In the genomic region with DNA sequence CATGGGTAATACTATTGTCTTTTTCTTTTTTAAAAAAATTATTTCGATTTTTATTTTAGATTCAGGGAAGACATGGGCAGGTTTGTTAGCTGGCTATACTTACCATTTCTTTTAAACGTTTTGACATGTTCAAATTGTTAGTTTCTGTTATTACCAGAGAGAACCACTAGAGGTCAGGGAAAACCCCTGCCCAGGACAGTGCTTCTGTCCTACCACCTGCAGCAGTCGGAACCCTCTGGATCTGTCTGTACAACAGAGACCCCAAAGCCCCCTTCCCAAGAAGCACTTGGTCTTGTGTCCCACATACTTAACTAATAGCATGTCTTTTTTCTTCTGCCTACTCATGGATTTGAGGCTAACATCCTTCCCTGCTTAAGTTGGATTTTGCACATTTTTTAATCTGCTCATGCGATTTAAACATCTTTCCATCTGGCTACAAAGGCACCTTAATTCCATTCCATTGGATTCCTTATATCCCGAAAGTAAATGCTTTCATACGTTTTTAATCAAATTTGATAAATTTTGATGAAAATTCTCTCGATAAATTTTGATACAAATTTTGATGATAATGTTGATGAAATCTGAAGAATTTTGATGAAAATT, we compare ENCODE assay signal across 9 cellular contexts. TPM values are rescaled to one million over a fixed set of nuclear protein-coding genes. Genes with fewer than 3 reads are reported as not detected.
DNase-seq lines count a peak whose midpoint lies in the region; ATAC-seq and TF ChIP-seq lines count a peak whose summit lies in the region.
"Had no signal": no experiment of that assay in that cellular context is flagged by ENCODE, and none has a peak within 500 bp of the region (broad histone marks: within the 10 kb centered on the region; RNA-seq: fewer than 3 reads in every experiment).

No MANE protein-coding gene starts in this region.

- no peaks in the 10 kb centered on the region for H3K36me3 ChIP-seq in OCI-LY7 (ENCODE audit: insufficient read depth, low read length)

- no peak overlapping the region for H3K27ac Mint-ChIP-seq in chondrocyte (ENCODE audit: unreplicated experiment)
- H3K27ac Mint-ChIP-seq: dendritic cell treated with granulocyte-macrophage colony-stimulating factor and Interleukin-4, amounts not matched to agents 40 ng/mL and 50 ng/mL, for 4 days had no signal

- no peaks in the 10 kb centered on the region for H3K9me3 ChIP-seq in OCI-LY7 (ENCODE audit: low read length)

- TF ChIP-seq CTCF in OCI-LY7 (conservative IDR thresholded peaks at IDR 0.05; ENCODE audit: low read length): peak; percentile 76
- peak; percentile 87 for TF ChIP-seq CTCF in chondrocyte (IDR thresholded peaks at IDR 0.05)

- H3K4me1 ChIP-seq in OCI-LY7 (ENCODE audit: insufficient read depth, low read length, poor library complexity, severe bottlenecking): no peaks in the 10 kb centered on the region

- H3K9me3 Mint-ChIP-seq in chondrocyte (ENCODE audit: low read depth): no peaks in the 10 kb centered on the region
- H3K9me3 Mint-ChIP-seq: dendritic cell treated with granulocyte-macrophage colony-stimulating factor and Interleukin-4, amounts not matched to agents 40 ng/mL and 50 ng/mL, for 4 days had no signal

- no peaks in the 10 kb centered on the region for H3K79me2 ChIP-seq in OCI-LY7 (ENCODE audit: insufficient read depth, low read depth, low read length)

- H3K27ac ChIP-seq in OCI-LY7 (ENCODE audit: low read depth, low read length, poor library complexity, severe bottlenecking): no peak overlapping the region

- peak; percentile 96 for ATAC-seq in GM21423 (IDR thresholded peaks at IDR 0.05; ENCODE audit: unreplicated experiment)
- peak; percentile 95 for ATAC-seq in HG03520 (IDR thresholded peaks at IDR 0.05; ENCODE audit: unreplicated experiment)

- no peak overlapping the region for H3K4me3 ChIP-seq in OCI-LY7 (ENCODE audit: low read depth, low read length, poor library complexity, severe bottlenecking)

- no peak overlapping the region for H2AFZ ChIP-seq in OCI-LY7 (ENCODE audit: low read length)

- no peaks in the 10 kb centered on the region for H4K20me1 ChIP-seq in OCI-LY7 (ENCODE audit: insufficient read depth, low read length)

- CTCF ChIA-PET in OCI-LY7 (lab: Charles Lee; ENCODE audit: unreplicated experiment): no interaction called here

- BruUV-seq in OCI-LY7 (replicated peaks; lab: Mats Ljungman, UMichigan): no TSS peak

- H3K4me1 Mint-ChIP-seq in chondrocyte (ENCODE audit: low read depth): no peaks in the 10 kb centered on the region

- no peaks in the 10 kb centered on the region for H3K9me2 ChIP-seq in OCI-LY7 (ENCODE audit: insufficient read depth, low read length)

- intact Hi-C loops in OCI-LY7 (cut with micrococcal nuclease; ENCODE audit: unreplicated experiment): loop anchor here (5.0 kb wide), 1 partner anchor 97 kb away; no protein-coding TSS in a partner anchor

- H3K27me3 Mint-ChIP-seq in chondrocyte (ENCODE audit: low read depth): peaks cover 2% of the 10 kb centered on the region

- no peak overlapping the region for H3K4me2 ChIP-seq in OCI-LY7 (ENCODE audit: low read length)

- H3K4me3 Mint-ChIP-seq in chondrocyte (ENCODE audit: unreplicated experiment): no peak overlapping the region
- H3K4me3 Mint-ChIP-seq: dendritic cell treated with granulocyte-macrophage colony-stimulating factor and Interleukin-4, amounts not matched to agents 40 ng/mL and 50 ng/mL, for 4 days had no signal

- no peaks in the 10 kb centered on the region for H3K36me3 Mint-ChIP-seq in chondrocyte (ENCODE audit: low read depth)

- POLR2A ChIA-PET in OCI-LY7 (lab: Charles Lee): no interaction called here

- DNase-seq in NOMO-1 treated with DMSO at 0.1 percent for 48 hours (lab: John Stamatoyannopoulos, UW; ENCODE audit: unreplicated experiment) (peak; percentile 46), NOMO-1 treated with dmso at 0.1 percent for 144 hours (lab: John Stamatoyannopoulos, UW; ENCODE audit: unreplicated experiment) (no peak), OCI-LY7 (ENCODE audit: low spot score) (peak; percentile 16), chondrocyte (ENCODE audit: low spot score) (no peak), lung microvascular endothelial cell (ENCODE audit: low read depth in 2 of 2) (peak; percentile 61 to 77), ureter (ENCODE audit: low spot score) (no peak)

RNA-seq across cellular contexts. Expression of gene C1orf115, which starts 10.0 kb away (rescaled TPM):
- not detected in 2 replicates for total RNA-seq in OCI-LY7 (2014; rRNA removed; shearing (Covaris generic))
- total RNA-seq in OCI-LY7 (2022): not detected in 2 replicates
- 2.0 to 3.5 TPM (median 3.4 TPM) in 3 replicates for total RNA-seq in chondrocyte
- 44.2 and 92.7 TPM in 2 replicates for total RNA-seq in lung microvascular endothelial cell
- total RNA-seq in ureter: 13.1 TPM

Comparison
In these comparisons a context has a peak if more than half of its experiments do, and no peak if none do; other contexts are left out.
1. DNase-seq: peak in NOMO-1 treated with DMSO at 0.1 percent for 48 hours (single experiment), OCI-LY7 (single experiment) and lung microvascular endothelial cell (2 of 2); none in NOMO-1 treated with dmso at 0.1 percent for 144 hours (single experiment), chondrocyte (single experiment) and ureter (single experiment).